In genomic region chr16:57727610-57728009, GRCh38 we compare ENCODE assay signal across 16 cellular contexts. TPM values are rescaled to one million over a fixed set of nuclear protein-coding genes. Genes with fewer than 3 reads are reported as not detected.
"Had no signal": no experiment of that assay in that cellular context is flagged by ENCODE, and none has a peak within 500 bp of the region (broad histone marks: within the 10 kb centered on the region; RNA-seq: fewer than 3 reads in every experiment).

No MANE protein-coding gene starts in this region.

- ATAC-seq: left lobe of liver, pancreas had no signal

- H3K27ac ChIP-seq: pancreas, transverse colon had no signal

- H3K4me1 Mint-ChIP-seq: activated naive CD8-positive, alpha-beta T cell treated with anti-CD3 and anti-CD28 coated beads, Interleukin-2, amount 10 ng/mL, durations not matched to agents 7 days and 5 days; neural crest cell had no signal

- H3K27me3 Mint-ChIP-seq: activated naive CD8-positive, alpha-beta T cell treated with anti-CD3 and anti-CD28 coated beads, Interleukin-2, amount 10 ng/mL, durations not matched to agents 7 days and 5 days had no signal

- H3K36me3 ChIP-seq: pancreas, transverse colon had no signal

- H3K9me3 ChIP-seq: pancreas, transverse colon had no signal

- H3K4me1 ChIP-seq: pancreas, transverse colon had no signal

- H3K27me3 ChIP-seq: pancreas, transverse colon had no signal

- H3K4me3 Mint-ChIP-seq: activated naive CD8-positive, alpha-beta T cell treated with anti-CD3 and anti-CD28 coated beads, Interleukin-2, amount 10 ng/mL, durations not matched to agents 7 days and 5 days; neural crest cell had no signal

- H3K4me3 ChIP-seq: pancreas, transverse colon had no signal

- H3K27ac Mint-ChIP-seq: activated naive CD8-positive, alpha-beta T cell treated with anti-CD3 and anti-CD28 coated beads, Interleukin-2, amount 10 ng/mL, durations not matched to agents 7 days and 5 days had no signal

- DNase-seq: activated CD4-positive, alpha-beta T cell treated with anti-CD3 and anti-CD28 coated beads, Interleukin-2, amount 50 U/mL, for 1 hour; activated naive CD4-positive, alpha-beta T cell; activated naive CD8-positive, alpha-beta T cell treated with anti-CD3 and anti-CD28 coated beads, Interleukin-2, amount 10 ng/mL, durations not matched to agents 7 days and 5 days; cerebellar nuclear complex; dermis blood vessel endothelial cell; erythroblast; small intestine; stimulated activated CD4-positive, alpha-beta T cell treated with anti-CD3 and anti-CD28 coated beads, Interleukin-4, amount 100 ng/mL, for 4 hours; stimulated activated CD8-positive, alpha-beta memory T cell treated with anti-CD3 and anti-CD28 coated beads, Interleukin-4, amount 100 ng/mL, for 48 hours; stimulated activated naive CD4-positive, alpha-beta T cell treated with Interleukin-2 at 50 U/mL for 16 hours; substantia nigra; transverse colon had no signal

RNA-seq across cellular contexts. Expression of gene DRC7, which starts 33.0 kb away (rescaled TPM):
- total RNA-seq: activated CD8-positive, alpha-beta memory T cell treated with anti-CD3 and anti-CD28 coated beads for 36 hours; dermis blood vessel endothelial cell; transverse colon had no signal

RNA-seq across cellular contexts. Expression of gene ADGRG3, which starts 59.5 kb away (rescaled TPM):
- total RNA-seq: activated CD8-positive, alpha-beta memory T cell treated with anti-CD3 and anti-CD28 coated beads for 36 hours; activated naive CD8-positive, alpha-beta T cell treated with anti-CD3 and anti-CD28 coated beads, Interleukin-2, amount 10 ng/mL, durations not matched to agents 7 days and 5 days; neural crest cell had no signal
